In the genomic region with DNA sequence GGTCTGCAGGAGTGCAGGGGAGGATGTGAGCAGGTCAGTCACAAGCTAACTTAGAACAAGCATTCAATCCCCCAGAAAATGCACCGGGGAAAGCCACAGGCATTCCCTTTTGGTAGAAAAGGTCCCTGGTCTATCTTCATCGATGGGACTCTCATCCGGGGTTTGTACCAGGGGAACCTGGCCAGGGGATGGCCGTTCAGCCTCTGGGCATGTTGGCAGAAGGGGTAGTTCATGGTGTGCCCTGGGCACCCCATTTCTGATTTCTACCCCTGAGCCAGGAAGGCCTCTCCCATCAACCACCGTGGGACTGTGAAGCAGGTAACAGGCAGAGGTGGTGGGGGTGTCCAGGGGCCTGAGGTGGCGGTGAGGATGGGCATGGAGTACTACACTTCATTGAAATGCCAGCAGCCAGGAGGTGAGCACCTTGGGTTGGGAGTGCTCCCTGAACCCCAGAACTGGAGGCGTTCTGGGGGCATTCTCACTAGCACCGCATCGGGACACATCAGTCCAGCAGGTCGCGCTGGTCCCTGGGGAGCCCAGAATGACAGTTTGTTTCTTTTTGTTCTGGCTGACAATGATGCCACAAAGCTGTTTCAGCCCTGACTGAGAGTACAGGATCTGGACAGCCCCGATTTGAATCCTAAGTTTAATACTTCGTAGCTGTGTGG, we compare ENCODE assay signal across 1 cellular context.
TF ChIP-seq lines count a peak whose summit lies in the region.

No MANE protein-coding gene starts in this region.

TF ChIP-seq in WTC11, 78 proteins besides CTCF, POLR2A, EP300 and RAD21 (continued from another document):
- TF ChIP-seq, protein P1, sequence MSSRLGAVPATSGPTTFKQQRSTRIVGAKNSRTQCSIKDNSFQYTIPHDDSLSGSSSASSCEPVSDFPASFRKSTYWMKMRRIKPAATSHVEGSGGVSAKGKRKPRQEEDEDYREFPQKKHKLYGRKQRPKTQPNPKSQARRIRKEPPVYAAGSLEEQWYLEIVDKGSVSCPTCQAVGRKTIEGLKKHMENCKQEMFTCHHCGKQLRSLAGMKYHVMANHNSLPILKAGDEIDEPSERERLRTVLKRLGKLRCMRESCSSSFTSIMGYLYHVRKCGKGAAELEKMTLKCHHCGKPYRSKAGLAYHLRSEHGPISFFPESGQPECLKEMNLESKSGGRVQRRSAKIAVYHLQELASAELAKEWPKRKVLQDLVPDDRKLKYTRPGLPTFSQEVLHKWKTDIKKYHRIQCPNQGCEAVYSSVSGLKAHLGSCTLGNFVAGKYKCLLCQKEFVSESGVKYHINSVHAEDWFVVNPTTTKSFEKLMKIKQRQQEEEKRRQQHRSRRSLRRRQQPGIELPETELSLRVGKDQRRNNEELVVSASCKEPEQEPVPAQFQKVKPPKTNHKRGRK (CRISPR knock-in tag; IDR thresholded peaks at IDR 0.05; ENCODE audit: borderline replicate concordance): no peak
- TF ChIP-seq, protein P2, sequence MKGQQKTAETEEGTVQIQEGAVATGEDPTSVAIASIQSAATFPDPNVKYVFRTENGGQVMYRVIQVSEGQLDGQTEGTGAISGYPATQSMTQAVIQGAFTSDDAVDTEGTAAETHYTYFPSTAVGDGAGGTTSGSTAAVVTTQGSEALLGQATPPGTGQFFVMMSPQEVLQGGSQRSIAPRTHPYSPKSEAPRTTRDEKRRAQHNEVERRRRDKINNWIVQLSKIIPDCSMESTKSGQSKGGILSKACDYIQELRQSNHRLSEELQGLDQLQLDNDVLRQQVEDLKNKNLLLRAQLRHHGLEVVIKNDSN (CRISPR knock-in tag; IDR thresholded peaks at IDR 0.05): no peak
TF ChIP-seq in WTC11: peak in this region for 0.
